Comparison of ENCODE assay signal across 16 cellular contexts in genomic region chr19:7622933-7623685, GRCh38. TPM values are rescaled to one million over a fixed set of nuclear protein-coding genes. Genes with fewer than 3 reads are reported as not detected.
DNase-seq lines count a peak whose midpoint lies in the region; ATAC-seq and TF ChIP-seq lines count a peak whose summit lies in the region.
"Had no signal": no experiment of that assay in that cellular context is flagged by ENCODE, and none has a peak within 500 bp of the region (broad histone marks: within the 10 kb centered on the region; RNA-seq: fewer than 3 reads in every experiment).

No MANE protein-coding gene starts in this region.

- no peak overlapping the region for H3K9ac ChIP-seq in GM23248

- H3K9me2 ChIP-seq in GM23248 (ENCODE audit: insufficient read depth), result no peaks in the 10 kb centered on the region

- H3F3A ChIP-seq in GM23248 (ENCODE audit: insufficient read depth), result no peaks in the 10 kb centered on the region

- no peak overlapping the region for H2AFZ ChIP-seq in GM23248

- TF ChIP-seq EP300 in tibial nerve (IDR thresholded peaks at IDR 0.05), result no peak

- H4K20me1 ChIP-seq in GM23248 (ENCODE audit: insufficient read depth), result no peaks in the 10 kb centered on the region

- no peaks in the 10 kb centered on the region for H3K27me3 Mint-ChIP-seq in activated naive CD8-positive, alpha-beta T cell treated with anti-CD3 and anti-CD28 coated beads, Interleukin-2, amount 50 U/mL, for 24 hours

- H3K4me3 ChIP-seq in GM23248 (no peak overlapping the region), tibial nerve (no peak overlapping the region)
- H3K4me3 ChIP-seq: body of pancreas, skin epidermis had no signal

- no peaks in the 10 kb centered on the region for H3K36me3 ChIP-seq in GM23248 (ENCODE audit: low read depth)
- H3K36me3 ChIP-seq in tibial nerve, result peaks cover 12 to 93% (median 40%) of the 10 kb centered on the region in 3 donors

- peaks cover 7% of the 10 kb centered on the region for H3K4me1 Mint-ChIP-seq in activated naive CD8-positive, alpha-beta T cell treated with anti-CD3 and anti-CD28 coated beads, Interleukin-2, amount 50 U/mL, for 24 hours

- H3K27me3 ChIP-seq in GM23248 (replicated peaks; ENCODE audit: insufficient read depth) (no peaks in the 10 kb centered on the region), tibial nerve (no peaks in the 10 kb centered on the region)
- H3K27me3 ChIP-seq: body of pancreas had no signal

- TF ChIP-seq POLR2A in tibial nerve (IDR thresholded peaks at IDR 0.05), result no peak

- DNase-seq in GM23248, result peak; percentile 36
- peak; percentile 24 for DNase-seq in activated naive CD8-positive, alpha-beta T cell treated with anti-CD3 and anti-CD28 coated beads, Interleukin-2, amount 50 U/mL, for 24 hours
- DNase-seq in NCI-H2227 (lab: John Stamatoyannopoulos, UW; ENCODE audit: unreplicated experiment), result no peak
- no peak for DNase-seq in tibial nerve (ENCODE audit: low spot score in 2 of 2)
- DNase-seq: activated CD4-positive, alpha-beta T cell treated with anti-CD3 and anti-CD28 coated beads, Interleukin-2, amount 50 U/mL, for 4 hours; activated gamma-delta T cell treated with Interleukin-2 at 50 U/mL for 16 hours; Kasumi-1; NCI-H187; NCI-H748 treated with DMSO at 0.1 percent for 48 hours; occipital lobe had no signal

- H3K9me3 ChIP-seq in GM23248 (ENCODE audit: low read depth) (no peaks in the 10 kb centered on the region), tibial nerve (no peaks in the 10 kb centered on the region)
- H3K9me3 ChIP-seq: body of pancreas had no signal

- in situ Hi-C loops in GM23248 (cut with MboI), result no loop called here

- no peak for ATAC-seq in activated naive CD8-positive, alpha-beta T cell treated with anti-CD3 and anti-CD28 coated beads, Interleukin-2, amount 50 U/mL, for 24 hours
- ATAC-seq: body of pancreas, Right ventricle myocardium inferior had no signal

- no peak for TF ChIP-seq CTCF in tibial nerve (IDR thresholded peaks at IDR 0.05)

- H3K4me2 ChIP-seq in GM23248 (ENCODE audit: unreplicated experiment), result no peak overlapping the region

- no peak overlapping the region for H3K27ac Mint-ChIP-seq in activated naive CD8-positive, alpha-beta T cell treated with anti-CD3 and anti-CD28 coated beads, Interleukin-2, amount 50 U/mL, for 24 hours
- H3K27ac Mint-ChIP-seq: T-helper 2 cell treated with Interferon-gamma antibody and Interleukin-4, amounts not matched to agents 5 μg/mL and 100 μg/mL, for 36 hours had no signal

- H3K4me1 ChIP-seq in GM23248 (ENCODE audit: insufficient read depth) (peaks cover under 1% of the 10 kb centered on the region), tibial nerve (peaks cover 0 to 21% (median 6%) of the 10 kb centered on the region in 4 donors)

- no peaks in the 10 kb centered on the region for H3K9me3 Mint-ChIP-seq in activated naive CD8-positive, alpha-beta T cell treated with anti-CD3 and anti-CD28 coated beads, Interleukin-2, amount 50 U/mL, for 24 hours
- H3K9me3 Mint-ChIP-seq: T-helper 2 cell treated with Interferon-gamma antibody and Interleukin-4, amounts not matched to agents 5 μg/mL and 100 μg/mL, for 36 hours had no signal

- peaks cover 33% of the 10 kb centered on the region for H3K79me2 ChIP-seq in GM23248 (ENCODE audit: insufficient read depth)

- peaks cover 25% of the 10 kb centered on the region for H3K36me3 Mint-ChIP-seq in activated naive CD8-positive, alpha-beta T cell treated with anti-CD3 and anti-CD28 coated beads, Interleukin-2, amount 50 U/mL, for 24 hours (ENCODE audit: low read depth)

- H3K27ac ChIP-seq in GM23248 (no peak overlapping the region), tibial nerve (no peak overlapping the region)
- H3K27ac ChIP-seq: body of pancreas, skin epidermis had no signal

- H3K4me3 Mint-ChIP-seq in activated naive CD8-positive, alpha-beta T cell treated with anti-CD3 and anti-CD28 coated beads, Interleukin-2, amount 50 U/mL, for 24 hours, result no peak overlapping the region
- H3K4me3 Mint-ChIP-seq: T-helper 2 cell treated with Interferon-gamma antibody and Interleukin-4, amounts not matched to agents 5 μg/mL and 100 μg/mL, for 36 hours had no signal

- WGBS in GM23248 (ENCODE audit: low coverage in 1 of 2, low lambda C conversion rate in 2 of 2, missing lambda C conversion rate in 2 of 2), 2 experiments, result 71 to 82% methylated on average over 10 to 16 of the region's 16 CpGs
- 79 to 83% methylated on average over 14 to 16 of the region's 16 CpGs for WGBS in tibial nerve, 2 donors

RNA-seq across cellular contexts. Expression of gene XAB2, which starts 6.2 kb away (rescaled TPM):
- total RNA-seq in GM23248 (2014; rRNA removed; shearing (Covaris generic)), result 30.7 and 33.0 TPM in 2 replicates
- 12.2 and 12.5 TPM in 2 replicates for polyA plus RNA-seq in GM23248 (2016; fragmentation: Nextera tagmentation; extraction: Ambion mirVana)
- total RNA-seq in tibial nerve, result 10 to 100 TPM; 51.6 to 62.0 (median 54.3) TPM

RNA-seq across cellular contexts. Expression of gene PET100, which starts 6.5 kb away (rescaled TPM):
- total RNA-seq in GM23248 (2014; rRNA removed; shearing (Covaris generic)), result 7.6 and 13.5 TPM in 2 replicates
- 189 and 199 TPM in 2 replicates for polyA plus RNA-seq in GM23248 (2016; fragmentation: Nextera tagmentation; extraction: Ambion mirVana)
- total RNA-seq in tibial nerve, result 10 to 100 TPM; 10.8 to 39.9 (median 30.6) TPM

RNA-seq across cellular contexts. Expression of gene PCP2, which starts 10.4 kb away (rescaled TPM):
- total RNA-seq in GM23248 (2014; rRNA removed; shearing (Covaris generic)), result not detected in 2 replicates
- not detected in 2 replicates for polyA plus RNA-seq in GM23248 (2016; fragmentation: Nextera tagmentation; extraction: Ambion mirVana)
- total RNA-seq in tibial nerve, result not detected
- total RNA-seq: body of pancreas, occipital lobe, temporal lobe had no signal
- polyA plus RNA-seq: BJ had no signal

RNA-seq across cellular contexts. Expression of gene STXBP2, which starts 13.8 kb away (rescaled TPM):
- total RNA-seq in GM23248 (2014; rRNA removed; shearing (Covaris generic)), result 1.8 TPM in 1 of 2 replicates, not detected in the other
- 1.4 and 2.0 TPM in 2 replicates for polyA plus RNA-seq in GM23248 (2016; fragmentation: Nextera tagmentation; extraction: Ambion mirVana)
- 10 to 100 TPM in 2 of 4 donors, 1 to 10 TPM in 2; 8.7 to 24.0 (median 13.0) TPM for total RNA-seq in tibial nerve

RNA-seq across cellular contexts. Expression of gene CAMSAP3, which starts 27.4 kb away (rescaled TPM):
- not detected in 2 replicates for total RNA-seq in GM23248 (2014; rRNA removed; shearing (Covaris generic))
- polyA plus RNA-seq in GM23248 (2016; fragmentation: Nextera tagmentation; extraction: Ambion mirVana), result not detected in 2 replicates
- not detected for total RNA-seq in tibial nerve
- polyA plus RNA-seq: BJ had no signal

Comparison
In these comparisons a context has a peak if more than half of its experiments do, and no peak if none do; other contexts are left out.
1. DNase-seq: peak in GM23248 (single experiment) and activated naive CD8-positive, alpha-beta T cell treated with anti-CD3 and anti-CD28 coated beads, Interleukin-2, amount 50 U/mL, for 24 hours (single experiment); none in NCI-H2227 (single experiment) and tibial nerve (0 of 2).